15 cellular contexts compared by ENCODE assay signal in the genomic region with DNA sequence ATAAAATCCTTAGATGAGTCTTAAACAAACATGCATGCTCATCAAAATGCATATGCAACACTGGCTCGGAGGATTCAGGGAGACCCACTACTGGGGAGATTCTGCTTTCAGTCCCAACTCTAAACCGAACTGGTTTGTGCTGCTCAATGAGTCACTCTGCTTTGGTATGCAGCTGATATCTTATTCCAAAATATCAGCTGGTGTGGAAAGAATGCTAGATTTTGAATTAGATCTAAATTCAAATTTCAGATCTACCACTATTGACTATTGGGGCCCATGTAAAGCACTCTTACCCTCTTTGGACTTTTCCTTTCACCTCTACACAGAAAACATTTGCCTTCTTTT.
"Had no signal": no experiment of that assay in that cellular context is flagged by ENCODE, and none has a peak within 500 bp of the region (broad histone marks: within the 10 kb centered on the region; RNA-seq: fewer than 3 reads in every experiment).

No MANE protein-coding gene starts in this region.

- ATAC-seq: activated CD4-positive, CD25-positive, alpha-beta regulatory T cell treated with anti-CD3 and anti-CD28 coated beads, Interleukin-2, amount 50 U/mL, for 24 hours; activated CD8-positive, alpha-beta memory T cell treated with anti-CD3 and anti-CD28 coated beads, Interleukin-2, amount 10 ng/mL, durations not matched to agents 7 days and 5 days; activated T-cell treated with anti-CD3 and anti-CD28 coated beads, Interleukin-2, amount 50 U/mL, for 4 hours; mucosa of descending colon; natural killer cell had no signal

- H3K27ac ChIP-seq: prostate gland had no signal

- H3K27me3 ChIP-seq: ascending aorta, sigmoid colon had no signal

- H3K9me3 ChIP-seq: ascending aorta, mucosa of descending colon, prostate gland, sigmoid colon had no signal

- H3K4me3 ChIP-seq: ascending aorta, mucosa of descending colon, prostate gland, sigmoid colon had no signal

- H3K36me3 ChIP-seq: ascending aorta, prostate gland, sigmoid colon had no signal

- DNase-seq: activated CD4-positive, alpha-beta T cell treated with anti-CD3 and anti-CD28 coated beads, Interleukin-2, amount 50 U/mL, for 4 hours; activated CD8-positive, alpha-beta memory T cell treated with anti-CD3 and anti-CD28 coated beads, Interleukin-2, amount 10 ng/mL, durations not matched to agents 7 days and 5 days; activated T-cell treated with anti-CD3 and anti-CD28 coated beads, Interleukin-2, amount 50 U/mL, for 4 hours; dermis blood vessel endothelial cell; mammary epithelial cell; mucosa of descending colon; natural killer cell; nucleus accumbens; sigmoid colon; stimulated activated CD4-positive, alpha-beta T cell treated with anti-CD3 and anti-CD28 coated beads, Interleukin-15, amount 100 ng/mL, for 24 hours; stimulated activated CD4-positive, alpha-beta T cell treated with anti-CD3 and anti-CD28 coated beads, Interleukin-4, amount 100 ng/mL, for 24 hours; SW 1271 had no signal

- H3K4me1 ChIP-seq: prostate gland had no signal
